Comparison of ENCODE assay signal across 1 cellular context in genomic region chr11:125105921-125106320, GRCh38.
TF ChIP-seq lines count a peak whose summit lies in the region.

No MANE protein-coding gene starts in this region.

TF ChIP-seq in GM12878, 131 proteins besides CTCF, POLR2A, EP300 and RAD21:
- TF ChIP-seq, protein P1, sequence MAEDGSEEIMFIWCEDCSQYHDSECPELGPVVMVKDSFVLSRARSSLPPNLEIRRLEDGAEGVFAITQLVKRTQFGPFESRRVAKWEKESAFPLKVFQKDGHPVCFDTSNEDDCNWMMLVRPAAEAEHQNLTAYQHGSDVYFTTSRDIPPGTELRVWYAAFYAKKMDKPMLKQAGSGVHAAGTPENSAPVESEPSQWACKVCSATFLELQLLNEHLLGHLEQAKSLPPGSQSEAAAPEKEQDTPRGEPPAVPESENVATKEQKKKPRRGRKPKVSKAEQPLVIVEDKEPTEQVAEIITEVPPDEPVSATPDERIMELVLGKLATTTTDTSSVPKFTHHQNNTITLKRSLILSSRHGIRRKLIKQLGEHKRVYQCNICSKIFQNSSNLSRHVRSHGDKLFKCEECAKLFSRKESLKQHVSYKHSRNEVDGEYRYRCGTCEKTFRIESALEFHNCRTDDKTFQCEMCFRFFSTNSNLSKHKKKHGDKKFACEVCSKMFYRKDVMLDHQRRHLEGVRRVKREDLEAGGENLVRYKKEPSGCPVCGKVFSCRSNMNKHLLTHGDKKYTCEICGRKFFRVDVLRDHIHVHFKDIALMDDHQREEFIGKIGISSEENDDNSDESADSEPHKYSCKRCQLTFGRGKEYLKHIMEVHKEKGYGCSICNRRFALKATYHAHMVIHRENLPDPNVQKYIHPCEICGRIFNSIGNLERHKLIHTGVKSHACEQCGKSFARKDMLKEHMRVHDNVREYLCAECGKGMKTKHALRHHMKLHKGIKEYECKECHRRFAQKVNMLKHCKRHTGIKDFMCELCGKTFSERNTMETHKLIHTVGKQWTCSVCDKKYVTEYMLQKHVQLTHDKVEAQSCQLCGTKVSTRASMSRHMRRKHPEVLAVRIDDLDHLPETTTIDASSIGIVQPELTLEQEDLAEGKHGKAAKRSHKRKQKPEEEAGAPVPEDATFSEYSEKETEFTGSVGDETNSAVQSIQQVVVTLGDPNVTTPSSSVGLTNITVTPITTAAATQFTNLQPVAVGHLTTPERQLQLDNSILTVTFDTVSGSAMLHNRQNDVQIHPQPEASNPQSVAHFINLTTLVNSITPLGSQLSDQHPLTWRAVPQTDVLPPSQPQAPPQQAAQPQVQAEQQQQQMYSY (CRISPR knock-in tag; IDR thresholded peaks at IDR 0.05): no peak
- TF ChIP-seq SREBF2 (IDR thresholded peaks at IDR 0.05; ENCODE audit: low read length) (no peak), JUND (IDR thresholded peaks at IDR 0.05; ENCODE audit: low read depth, low read length) (no peak), CBFB (IDR thresholded peaks at IDR 0.05; ENCODE audit: low read depth) (no peak), RCOR1 (conservative IDR thresholded peaks at IDR 0.05; ENCODE audit: low read depth, low read length) (no peak), TAF1 (IDR thresholded peaks at IDR 0.05; ENCODE audit: borderline replicate concordance, low read depth, low read length) (no peak), EED (IDR thresholded peaks at IDR 0.05; ENCODE audit: low read depth) (no peak), MTA3 (IDR thresholded peaks at IDR 0.05; ENCODE audit: borderline replicate concordance, low read length) (no peak), CBX5 (IDR thresholded peaks at IDR 0.05; ENCODE audit: low read depth) (no peak), CHD1 (IDR thresholded peaks at IDR 0.05; ENCODE audit: low read depth, low read length) (no peak), RUNX3 (IDR thresholded peaks at IDR 0.05; ENCODE audit: low read length) (no peak), SMAD5 (IDR thresholded peaks at IDR 0.05; ENCODE audit: low read depth) (no peak)
- TF ChIP-seq, protein P2, sequence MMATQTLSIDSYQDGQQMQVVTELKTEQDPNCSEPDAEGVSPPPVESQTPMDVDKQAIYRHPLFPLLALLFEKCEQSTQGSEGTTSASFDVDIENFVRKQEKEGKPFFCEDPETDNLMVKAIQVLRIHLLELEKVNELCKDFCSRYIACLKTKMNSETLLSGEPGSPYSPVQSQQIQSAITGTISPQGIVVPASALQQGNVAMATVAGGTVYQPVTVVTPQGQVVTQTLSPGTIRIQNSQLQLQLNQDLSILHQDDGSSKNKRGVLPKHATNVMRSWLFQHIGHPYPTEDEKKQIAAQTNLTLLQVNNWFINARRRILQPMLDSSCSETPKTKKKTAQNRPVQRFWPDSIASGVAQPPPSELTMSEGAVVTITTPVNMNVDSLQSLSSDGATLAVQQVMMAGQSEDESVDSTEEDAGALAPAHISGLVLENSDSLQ (IDR thresholded peaks at IDR 0.05): no peak
- TF ChIP-seq, protein P3, sequence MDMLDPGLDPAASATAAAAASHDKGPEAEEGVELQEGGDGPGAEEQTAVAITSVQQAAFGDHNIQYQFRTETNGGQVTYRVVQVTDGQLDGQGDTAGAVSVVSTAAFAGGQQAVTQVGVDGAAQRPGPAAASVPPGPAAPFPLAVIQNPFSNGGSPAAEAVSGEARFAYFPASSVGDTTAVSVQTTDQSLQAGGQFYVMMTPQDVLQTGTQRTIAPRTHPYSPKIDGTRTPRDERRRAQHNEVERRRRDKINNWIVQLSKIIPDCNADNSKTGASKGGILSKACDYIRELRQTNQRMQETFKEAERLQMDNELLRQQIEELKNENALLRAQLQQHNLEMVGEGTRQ (IDR thresholded peaks at IDR 0.05; ENCODE audit: borderline replicate concordance, low read depth, low read length): no peak
